In the genomic region with DNA sequence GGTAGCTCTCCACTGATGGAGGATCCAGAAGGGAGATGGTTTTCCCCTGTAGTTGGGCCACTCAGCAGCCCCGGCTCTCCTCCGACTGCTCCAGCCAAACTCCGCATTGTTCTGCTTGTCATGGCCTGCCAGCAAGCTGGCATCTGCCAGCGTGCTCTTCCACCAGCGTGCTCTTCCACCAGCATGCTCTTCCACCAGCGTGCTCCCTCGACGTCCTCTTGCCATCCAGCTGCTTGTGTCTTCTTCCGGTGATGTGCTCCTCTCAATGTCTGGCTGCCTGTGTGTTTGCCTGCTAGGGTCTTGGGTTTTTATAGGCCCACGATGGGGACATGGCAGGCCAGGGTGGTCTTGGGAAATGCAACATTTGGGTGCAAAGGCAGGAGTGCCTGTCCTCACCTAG, we compare ENCODE assay signal across 2 cellular contexts.
TF ChIP-seq lines count a peak whose summit lies in the region.

No MANE protein-coding gene starts in this region.

TF ChIP-seq in K562, 482 proteins besides CTCF, POLR2A, EP300 and RAD21 (continues in another document):
- TF ChIP-seq POLR3A (IDR thresholded peaks at IDR 0.05; ENCODE audit: borderline replicate concordance, extremely low read depth, insufficient read depth, insufficient read length) (no peak), ZNF384 (IDR thresholded peaks at IDR 0.05; ENCODE audit: low read depth, low read length) (no peak), CHD4 (IDR thresholded peaks at IDR 0.05; ENCODE audit: insufficient read depth, insufficient replicate concordance, low read depth, low read length, poor library complexity, severe bottlenecking) (no peak), CSDE1 (IDR thresholded peaks at IDR 0.05) (no peak), ZFP30 (CRISPR knock-in tag; IDR thresholded peaks at IDR 0.05; ENCODE audit: borderline replicate concordance) (no peak), MXI1 (IDR thresholded peaks at IDR 0.05; ENCODE audit: low read depth, low read length) (no peak), EGR1 (conservative IDR thresholded peaks at IDR 0.05) (no peak), ZNF583 (CRISPR knock-in tag; IDR thresholded peaks at IDR 0.05) (no peak), PRMT5 (CRISPR knock-in tag; IDR thresholded peaks at IDR 0.05) (peak; percentile 68), IRF2 (CRISPR knock-in tag; IDR thresholded peaks at IDR 0.05) (peak; percentile 95), ZNF263 (CRISPR knock-in tag; IDR thresholded peaks at IDR 0.05; ENCODE audit: borderline replicate concordance) (peak; percentile 87), KAT2B (IDR thresholded peaks at IDR 0.05; ENCODE audit: low read depth, low read length) (no peak), NFE2 (IDR thresholded peaks at IDR 0.05; ENCODE audit: low read depth) (no peak), HSF4 (CRISPR knock-in tag; IDR thresholded peaks at IDR 0.05; ENCODE audit: borderline replicate concordance) (no peak), CREB1 (IDR thresholded peaks at IDR 0.05) (0 out of 2 replicates have a peak, but pooled peaks have one; percentile 28), CREB1 (CRISPR knock-in tag; IDR thresholded peaks at IDR 0.05) (no peak), ZNF124 (CRISPR knock-in tag; IDR thresholded peaks at IDR 0.05) (peak; percentile 88; the same call in 1 of the 2 replicates), ZNF282 (CRISPR knock-in tag; IDR thresholded peaks at IDR 0.05) (0 out of 2 replicates have a peak, but pooled peaks have one; percentile 32), ZSCAN32 (CRISPR knock-in tag; IDR thresholded peaks at IDR 0.05) (no peak), CBFA2T2 (conservative IDR thresholded peaks at IDR 0.05) (no peak), GABPB2 (CRISPR knock-in tag; conservative IDR thresholded peaks at IDR 0.05) (no peak), MYBL2 (IDR thresholded peaks at IDR 0.05; ENCODE audit: low read depth) (no peak), MYBL2 (CRISPR knock-in tag; IDR thresholded peaks at IDR 0.05; ENCODE audit: borderline replicate concordance) (peak; percentile 85; the same call in 1 of the 2 replicates), POU5F1 (IDR thresholded peaks at IDR 0.05; ENCODE audit: borderline replicate concordance, low read depth, low read length, partially characterized antibody) (no peak), ZNF184 (CRISPR knock-in tag; IDR thresholded peaks at IDR 0.05) (peak; percentile 69; the same call in 1 of the 2 replicates), ATF1 (CRISPR knock-in tag; IDR thresholded peaks at IDR 0.05) (0 out of 2 replicates have a peak, but pooled peaks have one; percentile 11), ATF1 (tag; IDR thresholded peaks at IDR 0.05) (no peak), YY1 (IDR thresholded peaks at IDR 0.05; ENCODE audit: borderline replicate concordance in 1 of 3, control insufficient read depth in 1 of 3, extremely low read depth in 1 of 3, insufficient read depth in 3 of 3, insufficient read length in 1 of 3, insufficient replicate concordance in 2 of 3, low read depth in 1 of 3, low read length in 2 of 3) (peak in 1 of 3 experiments; percentile 35), ZBTB7A (IDR thresholded peaks at IDR 0.05; ENCODE audit: borderline replicate concordance, control insufficient read depth, low read depth, low read length) (peak; percentile 4; the same call in 1 of the 2 replicates), ZC3H8 (IDR thresholded peaks at IDR 0.05) (no peak)
- TF ChIP-seq, protein P1, sequence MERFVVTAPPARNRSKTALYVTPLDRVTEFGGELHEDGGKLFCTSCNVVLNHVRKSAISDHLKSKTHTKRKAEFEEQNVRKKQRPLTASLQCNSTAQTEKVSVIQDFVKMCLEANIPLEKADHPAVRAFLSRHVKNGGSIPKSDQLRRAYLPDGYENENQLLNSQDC (CRISPR knock-in tag; IDR thresholded peaks at IDR 0.05), result no peak
- TF ChIP-seq, protein P2, sequence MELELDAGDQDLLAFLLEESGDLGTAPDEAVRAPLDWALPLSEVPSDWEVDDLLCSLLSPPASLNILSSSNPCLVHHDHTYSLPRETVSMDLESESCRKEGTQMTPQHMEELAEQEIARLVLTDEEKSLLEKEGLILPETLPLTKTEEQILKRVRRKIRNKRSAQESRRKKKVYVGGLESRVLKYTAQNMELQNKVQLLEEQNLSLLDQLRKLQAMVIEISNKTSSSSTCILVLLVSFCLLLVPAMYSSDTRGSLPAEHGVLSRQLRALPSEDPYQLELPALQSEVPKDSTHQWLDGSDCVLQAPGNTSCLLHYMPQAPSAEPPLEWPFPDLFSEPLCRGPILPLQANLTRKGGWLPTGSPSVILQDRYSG (tag; conservative IDR thresholded peaks at IDR 0.05; ENCODE audit: low read depth), result no peak
- TF ChIP-seq, protein P3, sequence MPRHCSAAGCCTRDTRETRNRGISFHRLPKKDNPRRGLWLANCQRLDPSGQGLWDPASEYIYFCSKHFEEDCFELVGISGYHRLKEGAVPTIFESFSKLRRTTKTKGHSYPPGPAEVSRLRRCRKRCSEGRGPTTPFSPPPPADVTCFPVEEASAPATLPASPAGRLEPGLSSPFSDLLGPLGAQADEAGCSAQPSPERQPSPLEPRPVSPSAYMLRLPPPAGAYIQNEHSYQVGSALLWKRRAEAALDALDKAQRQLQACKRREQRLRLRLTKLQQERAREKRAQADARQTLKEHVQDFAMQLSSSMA (CRISPR knock-in tag; IDR thresholded peaks at IDR 0.05), result no peak
- TF ChIP-seq, protein P4, sequence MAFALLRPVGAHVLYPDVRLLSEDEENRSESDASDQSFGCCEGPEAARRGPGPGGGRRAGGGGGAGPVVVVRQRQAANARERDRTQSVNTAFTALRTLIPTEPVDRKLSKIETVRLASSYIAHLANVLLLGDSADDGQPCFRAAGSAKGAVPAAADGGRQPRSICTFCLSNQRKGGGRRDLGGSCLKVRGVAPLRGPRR (CRISPR knock-in tag; IDR thresholded peaks at IDR 0.05), result no peak
- TF ChIP-seq, protein P5, sequence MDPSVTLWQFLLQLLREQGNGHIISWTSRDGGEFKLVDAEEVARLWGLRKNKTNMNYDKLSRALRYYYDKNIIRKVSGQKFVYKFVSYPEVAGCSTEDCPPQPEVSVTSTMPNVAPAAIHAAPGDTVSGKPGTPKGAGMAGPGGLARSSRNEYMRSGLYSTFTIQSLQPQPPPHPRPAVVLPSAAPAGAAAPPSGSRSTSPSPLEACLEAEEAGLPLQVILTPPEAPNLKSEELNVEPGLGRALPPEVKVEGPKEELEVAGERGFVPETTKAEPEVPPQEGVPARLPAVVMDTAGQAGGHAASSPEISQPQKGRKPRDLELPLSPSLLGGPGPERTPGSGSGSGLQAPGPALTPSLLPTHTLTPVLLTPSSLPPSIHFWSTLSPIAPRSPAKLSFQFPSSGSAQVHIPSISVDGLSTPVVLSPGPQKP (CRISPR knock-in tag; IDR thresholded peaks at IDR 0.05), result peak; percentile 79; the same call in 1 of the 2 replicates
- TF ChIP-seq, protein P6, sequence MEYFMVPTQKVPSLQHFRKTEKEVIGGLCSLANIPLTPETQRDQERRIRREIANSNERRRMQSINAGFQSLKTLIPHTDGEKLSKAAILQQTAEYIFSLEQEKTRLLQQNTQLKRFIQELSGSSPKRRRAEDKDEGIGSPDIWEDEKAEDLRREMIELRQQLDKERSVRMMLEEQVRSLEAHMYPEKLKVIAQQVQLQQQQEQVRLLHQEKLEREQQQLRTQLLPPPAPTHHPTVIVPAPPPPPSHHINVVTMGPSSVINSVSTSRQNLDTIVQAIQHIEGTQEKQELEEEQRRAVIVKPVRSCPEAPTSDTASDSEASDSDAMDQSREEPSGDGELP (CRISPR knock-in tag; IDR thresholded peaks at IDR 0.05; ENCODE audit: borderline replicate concordance), result 0 out of 2 replicates have a peak, but pooled peaks have one; percentile 45

TF ChIP-seq in H1, 55 proteins besides CTCF, POLR2A, EP300 and RAD21:
- TF ChIP-seq ASH2L (IDR thresholded peaks at IDR 0.05; ENCODE audit: low read length), result no peak
- no peak for TF ChIP-seq RXRA (IDR thresholded peaks at IDR 0.05; ENCODE audit: insufficient read depth, low read depth, low read length)
- TF ChIP-seq SP2 (IDR thresholded peaks at IDR 0.05; ENCODE audit: low read length), result no peak
- TF ChIP-seq JUND (IDR thresholded peaks at IDR 0.05; ENCODE audit: low read length), result no peak
- TF ChIP-seq ZNF274 (IDR thresholded peaks at IDR 0.05; ENCODE audit: borderline replicate concordance, extremely low read depth, low read length), result no peak
- no peak for TF ChIP-seq TBP (IDR thresholded peaks at IDR 0.05; ENCODE audit: low read depth, low read length)
- TF ChIP-seq HDAC6 (IDR thresholded peaks at IDR 0.05; ENCODE audit: low read depth, low read length), result no peak
- no peak for TF ChIP-seq MAFK (IDR thresholded peaks at IDR 0.05; ENCODE audit: low read depth, low read length)
- no peak for TF ChIP-seq KDM1A (IDR thresholded peaks at IDR 0.05; ENCODE audit: borderline replicate concordance, low read length)
